In genomic region chrX:101407167-101407747, GRCh38 we compare ENCODE assay signal across 6 cellular contexts. TPM values are rescaled to one million over a fixed set of nuclear protein-coding genes. Genes with fewer than 3 reads are reported as not detected.
A peak's percentile ranks its signal among the peaks of the same experiment; 100 is the strongest.
DNase-seq lines count a peak whose midpoint lies in the region; TF ChIP-seq lines count a peak whose summit lies in the region.

No MANE protein-coding gene starts in this region.

- TF ChIP-seq CTCF in CD14-positive monocyte (IDR thresholded peaks at IDR 0.05), result no peak
- TF ChIP-seq CTCF in fibroblast of villous mesenchyme (IDR thresholded peaks at IDR 0.05; ENCODE audit: insufficient read depth, low read depth, low read length), result no peak
- no peak for TF ChIP-seq CTCF in suprapubic skin (IDR thresholded peaks at IDR 0.05)

- DNase-seq in CD14-positive monocyte (ENCODE audit: low spot score) (no peak), NCI-H69 (lab: John Stamatoyannopoulos, UW) (peak; percentile 1), fibroblast of villous mesenchyme (ENCODE audit: low read depth) (no peak), suprapubic skin (ENCODE audit: low spot score in 2 of 2) (no peak), ecto neural progenitor cell (ENCODE audit: low spot score) (no peak), NCI-H446 treated with DMSO at 0.1 percent for 48 hours (lab: John Stamatoyannopoulos, UW) (no peak)

- H3K9me3 Mint-ChIP-seq in CD14-positive monocyte, result peaks cover 0 to 11% (median 3%) of the 10 kb centered on the region in 7 donors

- no peaks in the 10 kb centered on the region for H3K27me3 ChIP-seq in suprapubic skin

- no peak for TF ChIP-seq POLR2A in suprapubic skin (IDR thresholded peaks at IDR 0.05)

- peak overlapping the region; percentile 97 to 98 for H3K4me3 Mint-ChIP-seq in CD14-positive monocyte

- H3K36me3 Mint-ChIP-seq in CD14-positive monocyte, result peaks cover 9 to 14% of the 10 kb centered on the region in 2 donors

- H3K27ac Mint-ChIP-seq in CD14-positive monocyte, result peak overlapping the region; percentile 96 to 99 (median 99)

- no peaks in the 10 kb centered on the region for H3K9me3 ChIP-seq in suprapubic skin

- H3K27ac ChIP-seq in suprapubic skin, result peak overlapping the region; percentile 94

- peak overlapping the region; percentile 75 for H3K4me3 ChIP-seq in fibroblast of villous mesenchyme (ENCODE audit: low read depth, low read length)
- H3K4me3 ChIP-seq in suprapubic skin, result peak overlapping the region; percentile 60

- H3K27me3 Mint-ChIP-seq in CD14-positive monocyte (ENCODE audit: low read depth in 3 of 3), result peaks cover 0 to 2% (median 0%) of the 10 kb centered on the region in 3 donors

- TF ChIP-seq EP300 in suprapubic skin (IDR thresholded peaks at IDR 0.05), result no peak

- WGBS in suprapubic skin, result 41% methylated on average over 15 of the region's 15 CpGs

- peaks cover 28% of the 10 kb centered on the region for H3K4me1 Mint-ChIP-seq in CD14-positive monocyte

- peaks cover 22% of the 10 kb centered on the region for H3K4me1 ChIP-seq in suprapubic skin

- intact Hi-C loops in CD14-positive monocyte (cut with micrococcal nuclease), result loop anchor here in 1 of 2 donors (2.0 to 10.0 kb wide), 2 partner anchors 14 to 528 kb away; partner anchors contain the start of gene ZMAT1

- H3K36me3 ChIP-seq in suprapubic skin, result peaks cover 4% of the 10 kb centered on the region

RNA-seq across cellular contexts. Expression of gene GLA, which starts 0.5 kb away (rescaled TPM):
- polyA plus RNA-seq in CD14-positive monocyte, result 10 to 100 TPM; 64.0 to 80.0 TPM
- total RNA-seq in fibroblast of villous mesenchyme, result 31.2 and 45.8 TPM in 2 replicates
- total RNA-seq in suprapubic skin, result 10 to 100 TPM; 13.8 to 19.1 (median 16.9) TPM

RNA-seq across cellular contexts. Expression of gene HNRNPH2, which starts 0.8 kb away (rescaled TPM):
- polyA plus RNA-seq in CD14-positive monocyte, result 100 to 1,000 TPM; 118 to 163 TPM
- total RNA-seq in fibroblast of villous mesenchyme (57.3 and 74.7 TPM in 2 replicates), suprapubic skin (10 to 100 TPM; 37.3 to 60.6 (median 38.5) TPM)

RNA-seq across cellular contexts. Expression of gene RPL36A, which starts 16.4 kb away (rescaled TPM):
- polyA plus RNA-seq in CD14-positive monocyte, result 100 to 1,000 TPM; 833 to 875 TPM
- total RNA-seq in fibroblast of villous mesenchyme (103 and 132 TPM in 2 replicates), suprapubic skin (1,000 to 10,000 TPM; 1,064 to 2,433 (median 2,004) TPM)

RNA-seq across cellular contexts. Expression of gene BTK, which starts 21.3 kb away (rescaled TPM):
- polyA plus RNA-seq in CD14-positive monocyte, result 10 to 100 TPM; 74.1 to 82.9 TPM
- total RNA-seq in fibroblast of villous mesenchyme, result not detected in 2 replicates
- 1 to 10 TPM; 1.4 to 6.8 (median 1.9) TPM for total RNA-seq in suprapubic skin

RNA-seq across cellular contexts. Expression of gene TIMM8A, which starts 58.7 kb away (rescaled TPM):
- polyA plus RNA-seq in CD14-positive monocyte, result 1 to 10 TPM; 2.4 to 2.5 TPM
- total RNA-seq in fibroblast of villous mesenchyme, result 2.9 and 3.9 TPM in 2 replicates
- 1 to 10 TPM; 7.9 to 9.0 (median 8.4) TPM for total RNA-seq in suprapubic skin
